Comparison of ENCODE assay signal across 22 cellular contexts in genomic region chr1:39124282-39124681, GRCh38.
"Had no signal": no experiment of that assay in that cellular context is flagged by ENCODE, and none has a peak within 500 bp of the region (broad histone marks: within the 10 kb centered on the region; RNA-seq: fewer than 3 reads in every experiment).

No MANE protein-coding gene starts in this region.

- H3K27me3 ChIP-seq: ovary, right atrium auricular region, right lobe of liver, testis, thyroid gland, transverse colon, upper lobe of left lung had no signal

- DNase-seq: hippocampal formation; left ventricle myocardium inferior; mesendoderm; naive B cell; natural killer cell; ovary; right lobe of liver; stimulated activated CD4-positive, alpha-beta T cell treated with anti-CD3 and anti-CD28 coated beads, Interleukin-1b, Interleukin-23, amount 100 ng/mL, for 48 hours; stimulated activated CD4-positive, alpha-beta T cell treated with anti-CD3 and anti-CD28 coated beads, Interleukin-2, amount 100 ng/mL, for 48 hours; stimulated activated CD4-positive, alpha-beta T cell treated with anti-CD3 and anti-CD28 coated beads, Interleukin-4, amount 100 ng/mL, for 4 hours; stimulated activated CD8-positive, alpha-beta memory T cell treated with anti-CD3 and anti-CD28 coated beads, Interleukin-4, amount 100 ng/mL, for 48 hours; stimulated activated naive CD4-positive, alpha-beta T cell treated with Interleukin-2 at 50 U/mL for 16 hours; stimulated activated naive CD8-positive, alpha-beta T cell treated with anti-CD3 and anti-CD28 coated beads, Interleukin-15, amount 100 ng/mL, for 72 hours; substantia nigra; testis; thyroid gland; transverse colon; upper lobe of left lung had no signal

- H3K4me3 ChIP-seq: left ventricle myocardium inferior, lung, ovary, right atrium auricular region, right lobe of liver, smooth muscle cell, testis, thyroid gland, transverse colon, upper lobe of left lung had no signal

- H3K9me3 ChIP-seq: left ventricle myocardium inferior, ovary, right atrium auricular region, right lobe of liver, testis, thyroid gland, transverse colon, upper lobe of left lung had no signal

- H3K4me2 ChIP-seq: smooth muscle cell had no signal

- ATAC-seq: natural killer cell; right lobe of liver; stimulated activated memory B cell treated with anti-CD40 and anti-IgM and Interleukin-4, amounts not matched to agents 10 μg/mL and 1 μg/mL and 100 μg/mL, for 72 hours; stimulated activated naive CD8-positive, alpha-beta T cell treated with anti-CD3 and anti-CD28 coated beads, Interleukin-15, amount 100 ng/mL, for 72 hours had no signal

- H3K27ac ChIP-seq: left ventricle myocardium inferior, ovary, right atrium auricular region, right lobe of liver, testis, thyroid gland, transverse colon had no signal

- H3K36me3 ChIP-seq: ovary, transverse colon had no signal
